8 cellular contexts compared by ENCODE assay signal in genomic region chr12:50166776-50167025, GRCh38. TPM values are rescaled to one million over a fixed set of nuclear protein-coding genes. Genes with fewer than 3 reads are reported as not detected.
DNase-seq lines count a peak whose midpoint lies in the region; ATAC-seq and TF ChIP-seq lines count a peak whose summit lies in the region.

No MANE protein-coding gene starts in this region.

- H3K4me3 ChIP-seq in KMS-11 (IDR thresholded peaks at IDR 0.05; ENCODE audit: insufficient read depth, low read depth, low read length) (no peak overlapping the region), kidney epithelial cell (ENCODE audit: low read depth, low read length) (peak overlapping the region; percentile 78)

- H3K9me3 Mint-ChIP-seq in activated naive CD8-positive, alpha-beta T cell treated with anti-CD3 and anti-CD28 coated beads, Interleukin-2, amount 10 ng/mL, durations not matched to agents 7 days and 5 days, result no peaks in the 10 kb centered on the region

- H3K27me3 ChIP-seq in KMS-11 (ENCODE audit: insufficient read depth, low read depth) (no peaks in the 10 kb centered on the region), kidney epithelial cell (ENCODE audit: control insufficient read depth, insufficient read depth, low read length) (no peaks in the 10 kb centered on the region)

- peak; percentile 36 for ATAC-seq in GM18511 (IDR thresholded peaks at IDR 0.05; ENCODE audit: unreplicated experiment)
- ATAC-seq in activated naive CD8-positive, alpha-beta T cell treated with anti-CD3 and anti-CD28 coated beads, Interleukin-2, amount 10 ng/mL, durations not matched to agents 7 days and 5 days (ENCODE audit: low read depth), result no peak

- peak overlapping the region; percentile 97 for H3K4me2 ChIP-seq in KMS-11

- H3K9ac ChIP-seq in KMS-11, result peak overlapping the region; percentile 82

- H3K27me3 Mint-ChIP-seq in activated naive CD8-positive, alpha-beta T cell treated with anti-CD3 and anti-CD28 coated beads, Interleukin-2, amount 10 ng/mL, durations not matched to agents 7 days and 5 days, result no peaks in the 10 kb centered on the region

- peak overlapping the region; percentile 95 for H3K27ac Mint-ChIP-seq in activated naive CD8-positive, alpha-beta T cell treated with anti-CD3 and anti-CD28 coated beads, Interleukin-2, amount 10 ng/mL, durations not matched to agents 7 days and 5 days

- no peaks in the 10 kb centered on the region for H4K20me1 ChIP-seq in KMS-11 (ENCODE audit: insufficient read depth)

- TF ChIP-seq CTCF in KMS-11 (conservative IDR thresholded peaks at IDR 0.05; ENCODE audit: low read depth, low read length) (no peak), kidney epithelial cell (IDR thresholded peaks at IDR 0.05; ENCODE audit: insufficient read depth, low read length, poor library complexity, severe bottlenecking) (no peak)

- H3K4me1 Mint-ChIP-seq in activated naive CD8-positive, alpha-beta T cell treated with anti-CD3 and anti-CD28 coated beads, Interleukin-2, amount 10 ng/mL, durations not matched to agents 7 days and 5 days, result peaks cover 11% of the 10 kb centered on the region

- peak overlapping the region; percentile 92 for H2AFZ ChIP-seq in KMS-11 (ENCODE audit: low read depth)

- H3K79me2 ChIP-seq in KMS-11 (ENCODE audit: insufficient read depth, low read depth), result peaks cover 38% of the 10 kb centered on the region; the same call in 1 of the 2 replicates

- POLR2A ChIA-PET in activated naive CD8-positive, alpha-beta T cell treated with anti-CD3 and anti-CD28 coated beads, Interleukin-2, amount 10 ng/mL, durations not matched to agents 7 days and 5 days (lab: Charles Lee), result interaction anchor here (0.6 to 3.4 kb wide), 16 partner anchors 10 to 222 kb away, joined by 3 to 42 read pairs (median 5); partner anchors contain the start of genes COX14, RACGAP1 and SMARCD1

- H3K36me3 ChIP-seq in KMS-11 (ENCODE audit: insufficient read depth) (no peaks in the 10 kb centered on the region), kidney epithelial cell (ENCODE audit: control insufficient read depth, insufficient read depth, low read length) (no peaks in the 10 kb centered on the region)

- peaks cover 13% of the 10 kb centered on the region for H3K4me1 ChIP-seq in KMS-11 (ENCODE audit: low read depth, poor library complexity, severe bottlenecking)

- H3K27ac ChIP-seq in KMS-11, result peak overlapping the region; percentile 61

- H3K4me3 Mint-ChIP-seq in activated naive CD8-positive, alpha-beta T cell treated with anti-CD3 and anti-CD28 coated beads, Interleukin-2, amount 10 ng/mL, durations not matched to agents 7 days and 5 days, result peak overlapping the region; percentile 97

- H3K36me3 Mint-ChIP-seq in activated naive CD8-positive, alpha-beta T cell treated with anti-CD3 and anti-CD28 coated beads, Interleukin-2, amount 10 ng/mL, durations not matched to agents 7 days and 5 days, result peaks cover 7% of the 10 kb centered on the region

- DNase-seq in activated naive CD8-positive, alpha-beta T cell treated with anti-CD3 and anti-CD28 coated beads, Interleukin-2, amount 10 ng/mL, durations not matched to agents 7 days and 5 days, result no peak
- DNase-seq in kidney epithelial cell (ENCODE audit: low read depth), result no peak
- DNase-seq in stimulated activated CD4-positive, alpha-beta T cell treated with anti-CD3 and anti-CD28 coated beads, Interleukin-4, amount 100 ng/mL, for 48 hours (ENCODE audit: low read depth in 2 of 2), result peak; percentile 57 to 65
- DNase-seq in NK-92 treated with Interleukin-12 subunit alpha and Interleukin-12 subunit beta, amount 100 ng/mL, for 24 hours (lab: John Stamatoyannopoulos, UW), result no peak
- no peak for DNase-seq in T-helper 9 cell
- no peak for DNase-seq in DMS79 (lab: John Stamatoyannopoulos, UW)

RNA-seq across cellular contexts. Expression of gene CERS5, which starts 0.5 kb away (rescaled TPM):
- 10 to 100 TPM; 47.1 to 53.0 TPM for total RNA-seq in activated naive CD8-positive, alpha-beta T cell treated with anti-CD3 and anti-CD28 coated beads, Interleukin-2, amount 10 ng/mL, durations not matched to agents 7 days and 5 days
- 40.3 and 40.9 TPM in 2 replicates for total RNA-seq in kidney epithelial cell

RNA-seq across cellular contexts. Expression of gene COX14, which starts 54.7 kb away (rescaled TPM):
- 10 to 100 TPM; 47.5 to 54.2 TPM for total RNA-seq in activated naive CD8-positive, alpha-beta T cell treated with anti-CD3 and anti-CD28 coated beads, Interleukin-2, amount 10 ng/mL, durations not matched to agents 7 days and 5 days
- 35.5 and 53.7 TPM in 2 replicates for total RNA-seq in kidney epithelial cell

Comparison
In these comparisons a context has a peak if more than half of its experiments do, and no peak if none do; other contexts are left out.
1. DNase-seq: peak in stimulated activated CD4-positive, alpha-beta T cell treated with anti-CD3 and anti-CD28 coated beads, Interleukin-4, amount 100 ng/mL, for 48 hours (2 of 2); none in activated naive CD8-positive, alpha-beta T cell treated with anti-CD3 and anti-CD28 coated beads, Interleukin-2, amount 10 ng/mL, durations not matched to agents 7 days and 5 days (single experiment), kidney epithelial cell (single experiment), NK-92 treated with Interleukin-12 subunit alpha and Interleukin-12 subunit beta, amount 100 ng/mL, for 24 hours (single experiment), T-helper 9 cell (single experiment) and DMS79 (single experiment).